ENCODE assay signal across 1 cellular context in genomic region chr4:72568959-72569718, GRCh38.
TF ChIP-seq lines count a peak whose summit lies in the region.

TSS of gene ADAMTS3 (minus strand) at chr4:72569221. CDS start at chr4:72568762, 459 bp downstream.

TF ChIP-seq in K562, 482 proteins besides CTCF, POLR2A, EP300 and RAD21 (continued from another document and continues in another):
- no peak for TF ChIP-seq GABPB1 (CRISPR knock-in tag; IDR thresholded peaks at IDR 0.05)
- no peak for TF ChIP-seq KLF16 (IDR thresholded peaks at IDR 0.05)
- TF ChIP-seq FOS (IDR thresholded peaks at IDR 0.05; ENCODE audit: extremely low read depth, insufficient read length): no peak
- TF ChIP-seq FOXK2 (conservative IDR thresholded peaks at IDR 0.05 in 1 of 2, IDR thresholded peaks at IDR 0.05 in 1 of 2; ENCODE audit: low read depth in 2 of 2): no peak
- TF ChIP-seq GATA2 (CRISPR knock-in tag; IDR thresholded peaks at IDR 0.05): no peak
- TF ChIP-seq SMARCC2 (IDR thresholded peaks at IDR 0.05; ENCODE audit: low read depth): no peak
- peak; percentile 82 for TF ChIP-seq CXXC5 (CRISPR knock-in tag; IDR thresholded peaks at IDR 0.05)
- TF ChIP-seq ZNF695 (CRISPR knock-in tag; IDR thresholded peaks at IDR 0.05): no peak
- no peak for TF ChIP-seq FOXJ2 (tag; IDR thresholded peaks at IDR 0.05)
- no peak for TF ChIP-seq ZNF239 (CRISPR knock-in tag; IDR thresholded peaks at IDR 0.05)
- no peak for TF ChIP-seq CBFA2T3 (IDR thresholded peaks at IDR 0.05)
- no peak for TF ChIP-seq TGIF2 (CRISPR knock-in tag; IDR thresholded peaks at IDR 0.05)
- TF ChIP-seq PTBP1 (IDR thresholded peaks at IDR 0.05; ENCODE audit: low read depth, low read length): no peak
- no peak for TF ChIP-seq FOXK1 (CRISPR knock-in tag; IDR thresholded peaks at IDR 0.05; ENCODE audit: borderline replicate concordance)
- no peak for TF ChIP-seq ZKSCAN1 (IDR thresholded peaks at IDR 0.05; ENCODE audit: low read depth, low read length)
- TF ChIP-seq ZC3H8 (IDR thresholded peaks at IDR 0.05): no peak
- no peak for TF ChIP-seq MYNN (IDR thresholded peaks at IDR 0.05)
- no peak for TF ChIP-seq MYNN (CRISPR knock-in tag; IDR thresholded peaks at IDR 0.05)
- TF ChIP-seq, protein P1, sequence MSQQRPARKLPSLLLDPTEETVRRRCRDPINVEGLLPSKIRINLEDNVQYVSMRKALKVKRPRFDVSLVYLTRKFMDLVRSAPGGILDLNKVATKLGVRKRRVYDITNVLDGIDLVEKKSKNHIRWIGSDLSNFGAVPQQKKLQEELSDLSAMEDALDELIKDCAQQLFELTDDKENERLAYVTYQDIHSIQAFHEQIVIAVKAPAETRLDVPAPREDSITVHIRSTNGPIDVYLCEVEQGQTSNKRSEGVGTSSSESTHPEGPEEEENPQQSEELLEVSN (IDR thresholded peaks at IDR 0.05; ENCODE audit: borderline replicate concordance in 1 of 2, extremely low read depth in 1 of 2, insufficient read depth in 1 of 2, insufficient read length in 1 of 2, low read depth in 1 of 2, low read length in 1 of 2, poor library complexity in 1 of 2, severe bottlenecking in 1 of 2): peak; percentile 72 to 84
- TF ChIP-seq GATAD2B (IDR thresholded peaks at IDR 0.05; ENCODE audit: borderline replicate concordance): no peak
- no peak for TF ChIP-seq PCBP2 (IDR thresholded peaks at IDR 0.05; ENCODE audit: low read depth, low read length, poor library complexity, severe bottlenecking)
- TF ChIP-seq, protein P2, sequence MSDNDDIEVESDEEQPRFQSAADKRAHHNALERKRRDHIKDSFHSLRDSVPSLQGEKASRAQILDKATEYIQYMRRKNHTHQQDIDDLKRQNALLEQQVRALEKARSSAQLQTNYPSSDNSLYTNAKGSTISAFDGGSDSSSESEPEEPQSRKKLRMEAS (CRISPR knock-in tag; IDR thresholded peaks at IDR 0.05): peak; percentile 25; the same call in 1 of the 2 replicates
- TF ChIP-seq POLR3G (IDR thresholded peaks at IDR 0.05; ENCODE audit: extremely low read depth, insufficient read length, insufficient replicate concordance): no peak
- TF ChIP-seq ZNF282 (CRISPR knock-in tag; IDR thresholded peaks at IDR 0.05): 0 out of 2 replicates have a peak, but pooled peaks have one; percentile 45
- no peak for TF ChIP-seq RUNX1 (IDR thresholded peaks at IDR 0.05; ENCODE audit: low read depth)
- no peak for TF ChIP-seq ZNF3 (CRISPR knock-in tag; IDR thresholded peaks at IDR 0.05)
- TF ChIP-seq PHB (CRISPR knock-in tag; IDR thresholded peaks at IDR 0.05): no peak
- TF ChIP-seq POLR2H (tag; IDR thresholded peaks at IDR 0.05; ENCODE audit: low read depth): peak; percentile 80
- TF ChIP-seq RNF2 (IDR thresholded peaks at IDR 0.05): peak; percentile 74; the same call in 1 of the 2 replicates
- TF ChIP-seq RERE (CRISPR knock-in tag; IDR thresholded peaks at IDR 0.05; ENCODE audit: borderline replicate concordance): no peak
- TF ChIP-seq ID3 (CRISPR knock-in tag; IDR thresholded peaks at IDR 0.05): no peak
- TF ChIP-seq ID3 (tag; IDR thresholded peaks at IDR 0.05): no peak
- TF ChIP-seq STAT5B (CRISPR knock-in tag; IDR thresholded peaks at IDR 0.05): no peak
- TF ChIP-seq CREB5 (CRISPR knock-in tag; IDR thresholded peaks at IDR 0.05): no peak
- TF ChIP-seq MYC (IDR thresholded peaks at IDR 0.05; ENCODE audit: low read depth, low read length): peak; percentile 51; the same call in 1 of the 2 replicates
- no peak; the same call in 1 of the 2 replicates for TF ChIP-seq MYC (CRISPR knock-in tag; IDR thresholded peaks at IDR 0.05; ENCODE audit: borderline replicate concordance, low read depth)
- TF ChIP-seq, protein P3, sequence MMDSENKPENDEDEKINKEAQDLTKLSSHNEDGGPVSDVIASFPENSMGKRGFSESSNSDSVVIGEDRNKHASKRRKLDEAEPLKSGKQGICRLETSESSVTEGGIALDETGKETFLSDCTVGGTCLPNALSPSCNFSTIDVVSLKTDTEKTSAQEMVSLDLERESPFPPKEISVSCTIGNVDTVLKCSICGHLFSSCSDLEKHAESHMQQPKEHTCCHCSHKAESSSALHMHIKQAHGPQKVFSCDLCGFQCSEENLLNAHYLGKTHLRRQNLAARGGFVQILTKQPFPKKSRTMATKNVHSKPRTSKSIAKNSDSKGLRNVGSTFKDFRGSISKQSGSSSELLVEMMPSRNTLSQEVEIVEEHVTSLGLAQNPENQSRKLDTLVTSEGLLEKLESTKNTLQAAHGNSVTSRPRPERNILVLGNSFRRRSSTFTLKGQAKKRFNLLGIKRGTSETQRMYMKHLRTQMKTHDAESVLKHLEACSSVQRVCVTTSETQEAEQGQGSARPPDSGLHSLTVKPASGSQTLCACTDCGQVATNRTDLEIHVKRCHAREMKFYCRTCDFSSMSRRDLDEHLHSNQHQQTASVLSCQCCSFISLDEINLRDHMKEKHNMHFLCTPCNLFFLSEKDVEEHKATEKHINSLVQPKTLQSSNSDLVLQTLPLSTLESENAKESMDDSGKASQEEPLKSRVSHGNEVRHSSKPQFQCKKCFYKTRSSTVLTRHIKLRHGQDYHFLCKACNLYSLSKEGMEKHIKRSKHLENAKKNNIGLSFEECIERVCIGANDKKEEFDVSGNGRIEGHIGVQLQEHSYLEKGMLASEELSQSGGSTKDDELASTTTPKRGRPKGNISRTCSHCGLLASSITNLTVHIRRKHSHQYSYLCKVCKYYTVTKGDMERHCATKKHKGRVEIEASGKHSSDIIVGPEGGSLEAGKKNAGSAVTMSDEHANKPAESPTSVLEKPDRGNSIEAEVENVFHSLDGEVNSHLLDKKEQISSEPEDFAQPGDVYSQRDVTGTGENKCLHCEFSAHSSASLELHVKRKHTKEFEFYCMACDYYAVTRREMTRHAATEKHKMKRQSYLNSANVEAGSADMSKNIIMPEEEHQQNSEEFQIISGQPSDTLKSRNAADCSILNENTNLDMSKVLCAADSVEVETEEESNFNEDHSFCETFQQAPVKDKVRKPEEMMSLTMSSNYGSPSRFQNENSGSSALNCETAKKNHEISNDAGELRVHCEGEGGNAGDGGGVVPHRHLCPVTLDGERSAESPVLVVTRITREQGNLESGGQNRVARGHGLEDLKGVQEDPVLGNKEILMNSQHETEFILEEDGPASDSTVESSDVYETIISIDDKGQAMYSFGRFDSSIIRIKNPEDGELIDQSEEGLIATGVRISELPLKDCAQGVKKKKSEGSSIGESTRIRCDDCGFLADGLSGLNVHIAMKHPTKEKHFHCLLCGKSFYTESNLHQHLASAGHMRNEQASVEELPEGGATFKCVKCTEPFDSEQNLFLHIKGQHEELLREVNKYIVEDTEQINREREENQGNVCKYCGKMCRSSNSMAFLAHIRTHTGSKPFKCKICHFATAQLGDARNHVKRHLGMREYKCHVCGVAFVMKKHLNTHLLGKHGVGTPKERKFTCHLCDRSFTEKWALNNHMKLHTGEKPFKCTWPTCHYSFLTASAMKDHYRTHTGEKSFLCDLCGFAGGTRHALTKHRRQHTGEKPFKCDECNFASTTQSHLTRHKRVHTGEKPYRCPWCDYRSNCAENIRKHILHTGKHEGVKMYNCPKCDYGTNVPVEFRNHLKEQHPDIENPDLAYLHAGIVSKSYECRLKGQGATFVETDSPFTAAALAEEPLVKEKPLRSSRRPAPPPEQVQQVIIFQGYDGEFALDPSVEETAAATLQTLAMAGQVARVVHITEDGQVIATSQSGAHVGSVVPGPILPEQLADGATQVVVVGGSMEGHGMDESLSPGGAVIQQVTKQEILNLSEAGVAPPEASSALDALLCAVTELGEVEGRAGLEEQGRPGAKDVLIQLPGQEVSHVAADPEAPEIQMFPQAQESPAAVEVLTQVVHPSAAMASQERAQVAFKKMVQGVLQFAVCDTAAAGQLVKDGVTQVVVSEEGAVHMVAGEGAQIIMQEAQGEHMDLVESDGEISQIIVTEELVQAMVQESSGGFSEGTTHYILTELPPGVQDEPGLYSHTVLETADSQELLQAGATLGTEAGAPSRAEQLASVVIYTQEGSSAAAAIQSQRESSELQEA (IDR thresholded peaks at IDR 0.05; ENCODE audit: low read depth): peak; percentile 42; the same call in 1 of the 2 replicates
- no peak for TF ChIP-seq ZNF143 (CRISPR knock-in tag; IDR thresholded peaks at IDR 0.05)
- no peak for TF ChIP-seq ZFP1 (CRISPR knock-in tag; IDR thresholded peaks at IDR 0.05)
- TF ChIP-seq ZNF274 (IDR thresholded peaks at IDR 0.05; ENCODE audit: borderline replicate concordance, low read depth, low read length): no peak
- no peak for TF ChIP-seq ESRRB (CRISPR knock-in tag; IDR thresholded peaks at IDR 0.05; ENCODE audit: borderline replicate concordance)
- no peak for TF ChIP-seq NFATC3 (IDR thresholded peaks at IDR 0.05)
- peak; percentile 30; the same call in 1 of the 2 replicates for TF ChIP-seq ESRRA (IDR thresholded peaks at IDR 0.05; ENCODE audit: borderline replicate concordance, low read depth)
- no peak for TF ChIP-seq SAP30 (IDR thresholded peaks at IDR 0.05; ENCODE audit: borderline replicate concordance, insufficient read depth, low read depth, low read length, poor library complexity, severe bottlenecking)
- TF ChIP-seq ZNF24 (IDR thresholded peaks at IDR 0.05): no peak
- 0 out of 2 replicates have a peak, but pooled peaks have one; percentile 29 for TF ChIP-seq ZNF764 (CRISPR knock-in tag; IDR thresholded peaks at IDR 0.05; ENCODE audit: low read depth)
- TF ChIP-seq, protein P4, sequence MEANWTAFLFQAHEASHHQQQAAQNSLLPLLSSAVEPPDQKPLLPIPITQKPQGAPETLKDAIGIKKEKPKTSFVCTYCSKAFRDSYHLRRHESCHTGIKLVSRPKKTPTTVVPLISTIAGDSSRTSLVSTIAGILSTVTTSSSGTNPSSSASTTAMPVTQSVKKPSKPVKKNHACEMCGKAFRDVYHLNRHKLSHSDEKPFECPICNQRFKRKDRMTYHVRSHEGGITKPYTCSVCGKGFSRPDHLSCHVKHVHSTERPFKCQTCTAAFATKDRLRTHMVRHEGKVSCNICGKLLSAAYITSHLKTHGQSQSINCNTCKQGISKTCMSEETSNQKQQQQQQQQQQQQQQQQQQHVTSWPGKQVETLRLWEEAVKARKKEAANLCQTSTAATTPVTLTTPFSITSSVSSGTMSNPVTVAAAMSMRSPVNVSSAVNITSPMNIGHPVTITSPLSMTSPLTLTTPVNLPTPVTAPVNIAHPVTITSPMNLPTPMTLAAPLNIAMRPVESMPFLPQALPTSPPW (CRISPR knock-in tag; IDR thresholded peaks at IDR 0.05): peak; percentile 82
- TF ChIP-seq CBX1 (IDR thresholded peaks at IDR 0.05; ENCODE audit: low read depth): peak; percentile 94
- no peak for TF ChIP-seq NFIX (CRISPR knock-in tag; IDR thresholded peaks at IDR 0.05; ENCODE audit: low read depth)
- no peak for TF ChIP-seq STAG1 (CRISPR knock-in tag; IDR thresholded peaks at IDR 0.05; ENCODE audit: borderline replicate concordance)
- TF ChIP-seq SRF (CRISPR knock-in tag; IDR thresholded peaks at IDR 0.05): 0 out of 4 replicates have a peak, but pooled peaks of 1 of the 2 experiments have one; percentile 2
